ENCODE assay signal across 9 cellular contexts in the genomic region with DNA sequence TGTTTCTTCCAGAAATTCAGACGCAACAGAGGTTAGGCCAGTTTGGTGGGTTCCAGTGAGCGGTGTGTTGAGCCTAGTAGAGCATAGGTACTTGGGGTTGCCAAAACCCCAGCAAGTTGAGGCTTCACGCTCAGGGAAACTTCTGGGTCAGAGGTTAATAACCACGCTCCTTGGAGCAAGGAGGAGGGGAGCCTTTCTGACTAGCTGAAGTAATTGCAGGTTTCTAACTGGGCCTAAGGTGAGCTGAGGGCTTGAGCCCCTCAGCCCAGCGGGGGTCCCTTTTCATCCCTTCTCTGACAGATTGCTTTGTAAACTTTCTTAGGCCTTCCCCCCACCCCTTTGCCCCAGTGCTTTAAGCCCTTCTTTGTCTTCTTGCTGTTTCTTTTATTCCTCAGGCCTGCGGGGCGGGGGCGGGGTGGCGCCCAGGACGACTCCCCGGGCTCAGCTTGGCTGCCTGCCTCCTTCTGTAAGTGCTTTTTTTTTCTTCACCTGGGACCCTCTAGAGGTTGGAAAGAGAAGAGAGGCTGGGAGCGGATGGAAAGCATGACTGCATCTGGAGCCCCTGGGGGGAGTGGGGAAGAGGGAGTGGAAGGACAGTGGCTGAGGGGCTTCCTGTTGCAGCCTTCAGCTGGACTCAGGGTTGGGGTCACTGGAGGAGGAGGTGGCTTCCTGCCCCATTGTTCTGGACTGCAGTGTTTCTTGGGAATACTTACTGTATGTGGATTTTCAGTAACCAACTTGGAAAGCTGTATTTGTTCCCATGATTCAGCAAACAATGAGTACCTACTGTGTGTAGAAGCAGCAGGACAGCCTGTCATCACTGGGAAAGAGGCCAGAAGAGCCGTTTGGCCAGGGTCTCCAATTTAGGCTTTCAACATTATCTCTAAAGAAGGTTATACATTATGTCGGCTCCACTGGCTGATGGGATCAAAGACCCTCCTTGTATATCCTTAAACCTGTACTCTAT. TPM values are rescaled to one million over a fixed set of nuclear protein-coding genes. Genes with fewer than 3 reads are reported as not detected.
DNase-seq lines count a peak whose midpoint lies in the region; ATAC-seq and TF ChIP-seq lines count a peak whose summit lies in the region.
"Had no signal": no experiment of that assay in that cellular context is flagged by ENCODE, and none has a peak within 500 bp of the region (broad histone marks: within the 10 kb centered on the region; RNA-seq: fewer than 3 reads in every experiment).

No MANE protein-coding gene starts in this region.

- H3K4me1 ChIP-seq in ascending aorta (peaks cover 9 to 26% of the 10 kb centered on the region in 2 donors), tibial artery (peaks cover 0 to 46% (median 37%) of the 10 kb centered on the region in 4 donors)

- no peaks in the 10 kb centered on the region for H3K27me3 Mint-ChIP-seq in activated T-cell treated with anti-CD3 and anti-CD28 coated beads, Interleukin-2, amount 50 U/mL, for 24 hours
- no peaks in the 10 kb centered on the region for H3K27me3 Mint-ChIP-seq in activated T-cell treated with anti-CD3 and anti-CD28 coated beads, Interleukin-2, amount 50 U/mL, for 4 hours (ENCODE audit: low read depth)

- H3K27ac ChIP-seq in ascending aorta, result peak overlapping the region; percentile 98
- peak overlapping the region; percentile 99 for H3K27ac ChIP-seq in layer of hippocampus (ENCODE audit: low read depth, low read length)
- H3K27ac ChIP-seq in tibial artery, result peak overlapping the region; percentile 98 to 99

- peaks cover 33% of the 10 kb centered on the region for H3K4me1 Mint-ChIP-seq in activated T-cell treated with anti-CD3 and anti-CD28 coated beads, Interleukin-2, amount 50 U/mL, for 24 hours (ENCODE audit: low read depth)
- peaks cover 27% of the 10 kb centered on the region for H3K4me1 Mint-ChIP-seq in activated T-cell treated with anti-CD3 and anti-CD28 coated beads, Interleukin-2, amount 50 U/mL, for 4 hours (ENCODE audit: low read depth)

- peaks cover 29% of the 10 kb centered on the region for H3K36me3 Mint-ChIP-seq in activated T-cell treated with anti-CD3 and anti-CD28 coated beads, Interleukin-2, amount 50 U/mL, for 24 hours (ENCODE audit: low read depth)
- peaks cover 4% of the 10 kb centered on the region for H3K36me3 Mint-ChIP-seq in activated T-cell treated with anti-CD3 and anti-CD28 coated beads, Interleukin-2, amount 50 U/mL, for 4 hours (ENCODE audit: insufficient read depth)

- H3K4me3 ChIP-seq in ascending aorta (peak overlapping the region in 1 of 2 donors; percentile 5), tibial artery (no peak overlapping the region)

- H3K9me3 ChIP-seq in ascending aorta, result no peaks in the 10 kb centered on the region
- H3K9me3 ChIP-seq in tibial artery, result no peaks in the 10 kb centered on the region

- peaks cover 2% of the 10 kb centered on the region for H3K9me3 Mint-ChIP-seq in activated T-cell treated with anti-CD3 and anti-CD28 coated beads, Interleukin-2, amount 50 U/mL, for 24 hours
- H3K9me3 Mint-ChIP-seq in activated T-cell treated with anti-CD3 and anti-CD28 coated beads, Interleukin-2, amount 50 U/mL, for 4 hours, result no peaks in the 10 kb centered on the region

- H3K27ac Mint-ChIP-seq in activated T-cell treated with anti-CD3 and anti-CD28 coated beads, Interleukin-2, amount 50 U/mL, for 24 hours, result no peak overlapping the region

- ATAC-seq in activated T-cell treated with anti-CD3 and anti-CD28 coated beads, Interleukin-2, amount 50 U/mL, for 4 hours, result no peak
- no peak for ATAC-seq in GM18861 (IDR thresholded peaks at IDR 0.05; ENCODE audit: unreplicated experiment)

- TF ChIP-seq CTCF in ascending aorta (IDR thresholded peaks at IDR 0.05), result no peak
- no peak for TF ChIP-seq CTCF in tibial artery (IDR thresholded peaks at IDR 0.05)

- DNase-seq in activated T-cell treated with anti-CD3 and anti-CD28 coated beads, Interleukin-2, amount 50 U/mL, for 24 hours, result no peak
- no peak for DNase-seq in activated T-cell treated with anti-CD3 and anti-CD28 coated beads, Interleukin-2, amount 50 U/mL, for 4 hours
- DNase-seq in ascending aorta (ENCODE audit: low spot score in 2 of 2) (no peak), tibial artery (no peak), NCI-H1694 treated with DMSO at 0.1 percent for 48 hours (lab: John Stamatoyannopoulos, UW) (no peak)
- no peak for DNase-seq in activated naive CD4-positive, alpha-beta T cell treated with Interleukin-2 at 50 U/mL for 16 hours
- DNase-seq: activated T-cell treated with anti-CD3 and anti-CD28 coated beads, Interleukin-2, amount 50 U/mL, for 1 hour had no signal

- H3K4me3 Mint-ChIP-seq in activated T-cell treated with anti-CD3 and anti-CD28 coated beads, Interleukin-2, amount 50 U/mL, for 24 hours, result peak overlapping the region; percentile 4
- no peak overlapping the region for H3K4me3 Mint-ChIP-seq in activated T-cell treated with anti-CD3 and anti-CD28 coated beads, Interleukin-2, amount 50 U/mL, for 4 hours

- no peaks in the 10 kb centered on the region for H3K27me3 ChIP-seq in ascending aorta
- H3K27me3 ChIP-seq in layer of hippocampus (ENCODE audit: control insufficient read depth, insufficient read depth, low read length), result no peaks in the 10 kb centered on the region
- H3K27me3 ChIP-seq in tibial artery, result no peaks in the 10 kb centered on the region

- intact Hi-C loops in ascending aorta (cut with DNase I), result no loop called here
- intact Hi-C loops in tibial artery (cut with DNase I; ENCODE audit: low total_unique reads), result no loop called here

- no peaks in the 10 kb centered on the region for H3K36me3 ChIP-seq in ascending aorta
- H3K36me3 ChIP-seq in tibial artery, result peaks cover 0 to 8% (median 7%) of the 10 kb centered on the region in 3 donors

RNA-seq across cellular contexts. Expression of gene ZNF436, which starts 1.4 kb away (rescaled TPM):
- 1 to 10 TPM; 3.1 to 4.7 (median 4.3) TPM for total RNA-seq in activated T-cell treated with anti-CD3 and anti-CD28 coated beads, Interleukin-2, amount 50 U/mL, for 4 hours
- 3.1 TPM for total RNA-seq in ascending aorta

RNA-seq across cellular contexts. Expression of gene HNRNPR, which starts 26.9 kb away (rescaled TPM):
- 100 to 1,000 TPM; 253 to 269 (median 254) TPM for total RNA-seq in activated T-cell treated with anti-CD3 and anti-CD28 coated beads, Interleukin-2, amount 50 U/mL, for 4 hours
- total RNA-seq in ascending aorta, result 21.5 TPM

RNA-seq across cellular contexts. Expression of gene TCEA3, which starts 53.5 kb away (rescaled TPM):
- 1 to 10 TPM; 1.6 to 2.6 (median 2.1) TPM for total RNA-seq in activated T-cell treated with anti-CD3 and anti-CD28 coated beads, Interleukin-2, amount 50 U/mL, for 4 hours
- total RNA-seq in ascending aorta, result 11.3 TPM

Comparison
In these comparisons a context has a peak if more than half of its experiments do, and no peak if none do; other contexts are left out.
1. RNA of gene HNRNPR, which starts 26.9 kb away (total RNA-seq): 253 to 269 TPM in activated T-cell treated with anti-CD3 and anti-CD28 coated beads, Interleukin-2, amount 50 U/mL, for 4 hours; 21.5 TPM in ascending aorta (single experiment); every median in the first group is over 10 times any median in the second.
2. Peak in every context shown above with its lines, with median percentiles within 50 percentile points of each other: H3K27ac ChIP-seq.